In genomic region chr1:202968351-202968750, GRCh38 we compare ENCODE assay signal across 1 cellular context.
TF ChIP-seq lines count a peak whose summit lies in the region.

No MANE protein-coding gene starts in this region.

TF ChIP-seq in GM12878, 131 proteins besides CTCF, POLR2A, EP300 and RAD21:
- no peak for TF ChIP-seq ASH2L (IDR thresholded peaks at IDR 0.05; ENCODE audit: borderline replicate concordance, low read depth)
- no peak for TF ChIP-seq FOXK2 (IDR thresholded peaks at IDR 0.05)
- TF ChIP-seq RUNX3 (IDR thresholded peaks at IDR 0.05; ENCODE audit: low read length): no peak
- TF ChIP-seq EED (IDR thresholded peaks at IDR 0.05; ENCODE audit: low read depth): no peak
- TF ChIP-seq ZNF622 (IDR thresholded peaks at IDR 0.05): no peak
- TF ChIP-seq E2F8 (IDR thresholded peaks at IDR 0.05; ENCODE audit: low read depth, partially characterized antibody): no peak
- TF ChIP-seq SIX5 (IDR thresholded peaks at IDR 0.05; ENCODE audit: low read depth, low read length, severe bottlenecking): no peak
- no peak for TF ChIP-seq HCFC1 (IDR thresholded peaks at IDR 0.05; ENCODE audit: low read length)
- TF ChIP-seq, protein P1, sequence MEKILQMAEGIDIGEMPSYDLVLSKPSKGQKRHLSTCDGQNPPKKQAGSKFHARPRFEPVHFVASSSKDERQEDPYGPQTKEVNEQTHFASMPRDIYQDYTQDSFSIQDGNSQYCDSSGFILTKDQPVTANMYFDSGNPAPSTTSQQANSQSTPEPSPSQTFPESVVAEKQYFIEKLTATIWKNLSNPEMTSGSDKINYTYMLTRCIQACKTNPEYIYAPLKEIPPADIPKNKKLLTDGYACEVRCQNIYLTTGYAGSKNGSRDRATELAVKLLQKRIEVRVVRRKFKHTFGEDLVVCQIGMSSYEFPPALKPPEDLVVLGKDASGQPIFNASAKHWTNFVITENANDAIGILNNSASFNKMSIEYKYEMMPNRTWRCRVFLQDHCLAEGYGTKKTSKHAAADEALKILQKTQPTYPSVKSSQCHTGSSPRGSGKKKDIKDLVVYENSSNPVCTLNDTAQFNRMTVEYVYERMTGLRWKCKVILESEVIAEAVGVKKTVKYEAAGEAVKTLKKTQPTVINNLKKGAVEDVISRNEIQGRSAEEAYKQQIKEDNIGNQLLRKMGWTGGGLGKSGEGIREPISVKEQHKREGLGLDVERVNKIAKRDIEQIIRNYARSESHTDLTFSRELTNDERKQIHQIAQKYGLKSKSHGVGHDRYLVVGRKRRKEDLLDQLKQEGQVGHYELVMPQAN (conservative IDR thresholded peaks at IDR 0.05): no peak
